Comparison of ENCODE assay signal across 29 cellular contexts in genomic region chr5:142412581-142412980, GRCh38.
"Had no signal": no experiment of that assay in that cellular context is flagged by ENCODE, and none has a peak within 500 bp of the region (broad histone marks: within the 10 kb centered on the region; RNA-seq: fewer than 3 reads in every experiment).

No MANE protein-coding gene starts in this region.

- H3K27ac ChIP-seq: brain microvascular endothelial cell, foreskin keratinocyte, left lung, thoracic aorta, upper lobe of right lung had no signal

- H3K4me1 Mint-ChIP-seq: activated CD4-positive, alpha-beta T cell treated with anti-CD3 and anti-CD28 coated beads for 36 hours; activated T-helper 17 cell treated with anti-CD3 and anti-CD28 coated beads, Interleukin-2, amount 50 U/mL, for 72 hours; T-cell had no signal

- H3K4me3 ChIP-seq: left lung, smooth muscle cell, thoracic aorta, upper lobe of right lung had no signal

- H3K9me3 ChIP-seq: left lung, thoracic aorta, upper lobe of right lung had no signal

- DNase-seq: activated CD4-positive, alpha-beta T cell treated with anti-CD3 and anti-CD28 coated beads for 36 hours; activated CD4-positive, alpha-beta T cell treated with anti-CD3 and anti-CD28 coated beads, Interleukin-2, amount 50 U/mL, for 4 hours; activated CD8-positive, alpha-beta memory T cell treated with anti-CD3 and anti-CD28 coated beads for 24 hours; activated CD8-positive, alpha-beta memory T cell treated with anti-CD3 and anti-CD28 coated beads, Interleukin-2, amount 50 U/mL, for 4 hours; activated T-cell treated with anti-CD3 and anti-CD28 coated beads, Interleukin-2, amount 50 U/mL, for 24 hours; aorta; brain microvascular endothelial cell; caudate nucleus; effector CD4-positive, alpha-beta T cell; erythroblast; foreskin keratinocyte; kidney; left lung; mammary epithelial cell; midbrain; occipital lobe; stimulated activated CD4-positive, alpha-beta T cell treated with anti-CD3 and anti-CD28 coated beads, Interleukin-15, amount 100 ng/mL, for 24 hours; stimulated activated naive CD4-positive, alpha-beta T cell; T-cell; T-helper 9 cell; upper lobe of right lung had no signal

- H3K27me3 Mint-ChIP-seq: activated CD4-positive, alpha-beta T cell treated with anti-CD3 and anti-CD28 coated beads for 36 hours; activated T-cell treated with anti-CD3 and anti-CD28 coated beads, Interleukin-2, amount 50 U/mL, for 24 hours; activated T-helper 17 cell treated with anti-CD3 and anti-CD28 coated beads, Interleukin-2, amount 50 U/mL, for 72 hours; natural killer cell treated with Interleukin-12 subunit alpha and Interleukin-12 subunit beta and Interleukin-15 and Interleukin-18, amount 100 ng/mL, for 72 hours; T-cell had no signal

- ATAC-seq: activated CD4-positive, alpha-beta T cell treated with anti-CD3 and anti-CD28 coated beads for 36 hours; activated naive CD4-positive, alpha-beta T cell treated with anti-CD3 and anti-CD28 coated beads, Interleukin-2, amount 50 U/mL, for 72 hours; activated T-helper 17 cell treated with anti-CD3 and anti-CD28 coated beads, Interleukin-2, amount 50 U/mL, for 72 hours; foreskin keratinocyte; left lung; natural killer cell treated with Interleukin-12 subunit alpha and Interleukin-12 subunit beta and Interleukin-15 and Interleukin-18, amount 100 ng/mL, for 72 hours; sciatic nerve; T-cell; upper lobe of right lung; WTC11 had no signal

- H3K4me3 Mint-ChIP-seq: activated CD4-positive, alpha-beta T cell treated with anti-CD3 and anti-CD28 coated beads for 36 hours; activated T-cell treated with anti-CD3 and anti-CD28 coated beads, Interleukin-2, amount 50 U/mL, for 24 hours; activated T-helper 17 cell treated with anti-CD3 and anti-CD28 coated beads, Interleukin-2, amount 50 U/mL, for 72 hours; dendritic cell treated with granulocyte-macrophage colony-stimulating factor and Interleukin-4, amounts not matched to agents 40 ng/mL and 50 ng/mL, for 4 days; natural killer cell treated with Interleukin-12 subunit alpha and Interleukin-12 subunit beta and Interleukin-15 and Interleukin-18, amount 100 ng/mL, for 72 hours; T-cell; WTC11 had no signal

- H3K4me1 ChIP-seq: foreskin keratinocyte, left lung, upper lobe of right lung had no signal

- H3K4me2 ChIP-seq: smooth muscle cell had no signal

- H3K9me3 Mint-ChIP-seq: activated naive CD4-positive, alpha-beta T cell treated with anti-CD3 and anti-CD28 coated beads, Interleukin-2, amount 50 U/mL, for 72 hours; activated T-cell treated with anti-CD3 and anti-CD28 coated beads, Interleukin-2, amount 50 U/mL, for 24 hours; activated T-helper 17 cell treated with anti-CD3 and anti-CD28 coated beads, Interleukin-2, amount 50 U/mL, for 72 hours; dendritic cell treated with granulocyte-macrophage colony-stimulating factor and Interleukin-4, amounts not matched to agents 40 ng/mL and 50 ng/mL, for 4 days; natural killer cell treated with Interleukin-12 subunit alpha and Interleukin-12 subunit beta and Interleukin-15 and Interleukin-18, amount 100 ng/mL, for 72 hours; T-cell; WTC11 had no signal

- H3K36me3 Mint-ChIP-seq: activated naive CD4-positive, alpha-beta T cell treated with anti-CD3 and anti-CD28 coated beads, Interleukin-2, amount 50 U/mL, for 72 hours; natural killer cell treated with Interleukin-12 subunit alpha and Interleukin-12 subunit beta and Interleukin-15 and Interleukin-18, amount 100 ng/mL, for 72 hours; T-cell; WTC11 had no signal

- H3K36me3 ChIP-seq: brain microvascular endothelial cell, left lung, thoracic aorta, upper lobe of right lung had no signal

- H3K27ac Mint-ChIP-seq: activated CD4-positive, alpha-beta T cell treated with anti-CD3 and anti-CD28 coated beads for 36 hours; activated naive CD4-positive, alpha-beta T cell treated with anti-CD3 and anti-CD28 coated beads, Interleukin-2, amount 50 U/mL, for 72 hours; activated T-cell treated with anti-CD3 and anti-CD28 coated beads, Interleukin-2, amount 50 U/mL, for 24 hours; activated T-helper 17 cell treated with anti-CD3 and anti-CD28 coated beads, Interleukin-2, amount 50 U/mL, for 72 hours; dendritic cell treated with granulocyte-macrophage colony-stimulating factor and Interleukin-4, amounts not matched to agents 40 ng/mL and 50 ng/mL, for 4 days; natural killer cell treated with Interleukin-12 subunit alpha and Interleukin-12 subunit beta and Interleukin-15 and Interleukin-18, amount 100 ng/mL, for 72 hours; WTC11 had no signal

- H3K27me3 ChIP-seq: brain microvascular endothelial cell, foreskin keratinocyte, left lung, upper lobe of right lung had no signal
